24 cellular contexts compared by ENCODE assay signal in the genomic region with DNA sequence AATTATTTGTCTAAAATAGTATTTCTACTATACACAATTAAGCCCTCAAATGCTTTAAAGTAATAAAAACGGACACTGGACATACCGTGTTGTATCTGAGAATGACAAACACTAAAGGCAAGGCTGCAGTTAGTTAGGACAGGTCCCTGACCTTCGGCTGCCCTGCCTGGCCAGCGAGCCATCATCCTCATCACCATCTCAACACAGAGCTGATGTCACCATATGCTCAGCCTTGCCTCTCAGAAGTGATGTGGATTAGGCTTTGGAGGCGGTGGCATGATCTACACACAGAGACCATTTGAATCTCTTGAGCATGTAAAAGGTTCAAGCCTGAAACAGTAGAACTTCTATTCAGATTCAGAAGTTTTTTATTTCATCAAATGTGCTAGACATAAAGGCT.
DNase-seq lines count a peak whose midpoint lies in the region; ATAC-seq, FAIRE-seq and TF ChIP-seq lines count a peak whose summit lies in the region.
"Had no signal": no experiment of that assay in that cellular context is flagged by ENCODE, and none has a peak within 500 bp of the region (broad histone marks: within the 10 kb centered on the region; RNA-seq: fewer than 3 reads in every experiment).

No MANE protein-coding gene starts in this region.

- FAIRE-seq in D721Med (lab: Jason Lieb, UNC) (peak; percentile 99), astrocyte (lab: Jason Lieb, UNC) (no peak)
- FAIRE-seq: GM18507, RCC 7860 had no signal

- no peak overlapping the region for H3K4me3 ChIP-seq in IMR-90 (ENCODE audit: insufficient read depth, low read depth, low read length)
- H3K4me3 ChIP-seq in astrocyte (ENCODE audit: insufficient read depth, low read depth, low read length) = no peak overlapping the region
- no peak overlapping the region for H3K4me3 ChIP-seq in osteoblast (ENCODE audit: insufficient read depth, low read length)
- H3K4me3 ChIP-seq: GM23338, SK-N-MC had no signal

- H3K9me3 ChIP-seq in IMR-90 (ENCODE audit: control insufficient read depth, insufficient read depth, low read length) = no peaks in the 10 kb centered on the region
- no peaks in the 10 kb centered on the region for H3K9me3 ChIP-seq in astrocyte (ENCODE audit: insufficient read depth, low read depth, low read length)
- H3K9me3 ChIP-seq in osteoblast (ENCODE audit: low read depth, low read length) = no peaks in the 10 kb centered on the region
- H3K9me3 ChIP-seq: BE2C had no signal

- H4K91ac ChIP-seq in IMR-90 (ENCODE audit: insufficient read depth, low read depth, low read length) = no peak overlapping the region

- H2BK20ac ChIP-seq in IMR-90 (ENCODE audit: low read depth, low read length) = no peak overlapping the region; the same call in 1 of the 2 replicates

- H2AFZ ChIP-seq in IMR-90 (replicated peaks; ENCODE audit: low read length, poor library complexity) (no peak overlapping the region), astrocyte (ENCODE audit: low read depth, low read length) (no peak overlapping the region), osteoblast (ENCODE audit: low read length) (no peak overlapping the region)
- H2AFZ ChIP-seq: GM23338 had no signal

- in situ Hi-C loops in IMR-90 (cut with MboI; ENCODE audit: low sequenced_read_pairs) = no loop called here

- peaks cover 10% of the 10 kb centered on the region for H3K4me1 Mint-ChIP-seq in astrocyte (ENCODE audit: low read depth, unreplicated experiment)

- H3K9me1 ChIP-seq in IMR-90 (ENCODE audit: insufficient read depth, low read length) = peaks cover 3% of the 10 kb centered on the region

- H3K9ac ChIP-seq in IMR-90 (ENCODE audit: low read depth, low read length) = no peak overlapping the region
- no peak overlapping the region for H3K9ac ChIP-seq in astrocyte (ENCODE audit: low read length)

- peaks cover 15% of the 10 kb centered on the region for H3K4me1 ChIP-seq in IMR-90 (ENCODE audit: control insufficient read depth, insufficient read depth, low read length)
- H3K4me1 ChIP-seq in astrocyte (ENCODE audit: insufficient read depth, low read length) = peaks cover 13% of the 10 kb centered on the region
- H3K4me1 ChIP-seq in osteoblast (ENCODE audit: insufficient read depth, low read length) = peaks cover 21% of the 10 kb centered on the region

- H2BK120ac ChIP-seq in IMR-90 (ENCODE audit: low read depth, low read length) = peak overlapping the region; percentile 64; the same call in 1 of the 2 replicates

- intact Hi-C loops in IMR-90 (cut with micrococcal nuclease) = no loop called here

- TF ChIP-seq RAD21 in IMR-90 (IDR thresholded peaks at IDR 0.05; ENCODE audit: low read length) = no peak

- no peak for TF ChIP-seq POLR2A in IMR-90 (IDR thresholded peaks at IDR 0.05; ENCODE audit: low read depth, low read length)

- peak overlapping the region; percentile 71 for H3K4ac ChIP-seq in IMR-90 (ENCODE audit: low read depth, low read length)

- no peaks in the 10 kb centered on the region for H3K27me3 ChIP-seq in IMR-90 (ENCODE audit: control insufficient read depth, insufficient read depth, low read length)
- no peaks in the 10 kb centered on the region for H3K27me3 ChIP-seq in astrocyte (ENCODE audit: insufficient read depth, low read length)
- H3K27me3 ChIP-seq in osteoblast (ENCODE audit: insufficient read depth, low read length) = no peaks in the 10 kb centered on the region
- H3K27me3 ChIP-seq: BE2C had no signal

- POLR2A ChIA-PET in IMR-90 (lab: Charles Lee; ENCODE audit: unreplicated experiment) = no interaction called here

- H4K5ac ChIP-seq in IMR-90 (ENCODE audit: low read depth, low read length) = no peak overlapping the region

- H3K79me2 ChIP-seq in astrocyte (ENCODE audit: insufficient read depth, low read length) (no peaks in the 10 kb centered on the region), osteoblast (ENCODE audit: insufficient read depth, low read length) (no peaks in the 10 kb centered on the region)

- H3K27ac ChIP-seq in IMR-90 (ENCODE audit: insufficient read depth, low read length) (0 out of 2 replicates have a peak overlapping the region, but pooled peaks have one; percentile 5), astrocyte (ENCODE audit: low read depth, low read length) (peak overlapping the region; percentile 70), osteoblast (ENCODE audit: low read depth, low read length) (peak overlapping the region; percentile 45)
- H3K27ac ChIP-seq: SK-N-MC had no signal

- no peak for ATAC-seq in IMR-90 (ENCODE audit: low read depth)
- ATAC-seq: GM23338 had no signal

- H2BK5ac ChIP-seq in IMR-90 (ENCODE audit: low read depth, low read length, poor library complexity, severe bottlenecking) = no peak overlapping the region

- H3K56ac ChIP-seq in IMR-90 (ENCODE audit: extremely low read depth, insufficient read depth, low read length) = no peak overlapping the region

- peak overlapping the region; percentile 43; the same call in 1 of the 2 replicates for H3K23ac ChIP-seq in IMR-90 (ENCODE audit: low read depth, low read length)

- peak overlapping the region; percentile 46; the same call in 1 of the 3 replicates for H2BK15ac ChIP-seq in IMR-90 (ENCODE audit: low read depth, low read length)

- H3K4me3 Mint-ChIP-seq in astrocyte (ENCODE audit: unreplicated experiment) = no peak overlapping the region
- H3K4me3 Mint-ChIP-seq: CD14-positive monocyte; CD8-positive, alpha-beta memory T cell; GM23338; H9 had no signal

- no peaks in the 10 kb centered on the region for H3K9me3 Mint-ChIP-seq in astrocyte (ENCODE audit: unreplicated experiment)
- H3K9me3 Mint-ChIP-seq: CD8-positive, alpha-beta memory T cell; GM23338; H9 had no signal

- H3K27ac Mint-ChIP-seq in astrocyte (ENCODE audit: unreplicated experiment) = no peak overlapping the region
- H3K27ac Mint-ChIP-seq: GM23338 had no signal

- H4K20me1 ChIP-seq in IMR-90 (ENCODE audit: insufficient read depth, low read length) (no peaks in the 10 kb centered on the region), astrocyte (ENCODE audit: insufficient read depth, low read length) (no peaks in the 10 kb centered on the region), osteoblast (ENCODE audit: insufficient read depth, low read length) (no peaks in the 10 kb centered on the region)

- no peak overlapping the region for H3K4me2 ChIP-seq in IMR-90 (ENCODE audit: low read depth, low read length)
- H3K4me2 ChIP-seq in astrocyte (ENCODE audit: low read length) = no peak overlapping the region
- H3K4me2 ChIP-seq in osteoblast (ENCODE audit: insufficient read depth, low read length) = no peak overlapping the region
- H3K4me2 ChIP-seq: GM23338 had no signal

- H3K79me1 ChIP-seq in IMR-90 (ENCODE audit: low read depth in 1 of 2, low read length in 2 of 2) = peaks cover 3 to 9% of the 10 kb centered on the region in 2 experiments; a peak in 2 of 4 replicates

- H2AK9ac ChIP-seq in IMR-90 (replicated peaks; ENCODE audit: low read depth, low read length, poor library complexity) = peak overlapping the region; percentile 19

- peaks cover 11% of the 10 kb centered on the region for H3K36me3 Mint-ChIP-seq in astrocyte (ENCODE audit: low read depth, unreplicated experiment)

- H2AK5ac ChIP-seq in IMR-90 (ENCODE audit: low read depth, low read length) = peak overlapping the region; percentile 98

- peak overlapping the region; percentile 51; the same call in 1 of the 2 replicates for H3K14ac ChIP-seq in IMR-90 (replicated peaks; ENCODE audit: low read depth, low read length)

- TF ChIP-seq CTCF in D721Med (IDR thresholded peaks at IDR 0.05; ENCODE audit: insufficient read depth, missing control alignments) (no peak), IMR-90 (conservative IDR thresholded peaks at IDR 0.05; ENCODE audit: low read depth, low read length) (no peak), astrocyte (IDR thresholded peaks at IDR 0.05; ENCODE audit: insufficient read depth, low read depth, low read length) (no peak), osteoblast (IDR thresholded peaks at IDR 0.05; ENCODE audit: extremely low read depth, low read depth, low read length) (no peak)

- no CpG with 5 or more reads among the region's 5 CpGs for WGBS in IMR-90 (ENCODE audit: extremely low coverage in 2 of 2, insufficient read length in 1 of 2), 2 experiments

- BruUV-seq in IMR-90 (replicated peaks; lab: Mats Ljungman, UMichigan) = no TSS peak

- no peaks in the 10 kb centered on the region for H3K27me3 Mint-ChIP-seq in astrocyte (ENCODE audit: low read depth, unreplicated experiment)
- H3K27me3 Mint-ChIP-seq: CD8-positive, alpha-beta memory T cell had no signal

- H3K36me3 ChIP-seq in IMR-90 (ENCODE audit: control insufficient read depth, insufficient read depth, low read length) = peaks cover 6% of the 10 kb centered on the region
- peaks cover 6% of the 10 kb centered on the region for H3K36me3 ChIP-seq in astrocyte (ENCODE audit: insufficient read depth, low read length)
- peaks cover 17% of the 10 kb centered on the region for H3K36me3 ChIP-seq in osteoblast (ENCODE audit: insufficient read depth, low read length)

- CTCF ChIA-PET in IMR-90 (lab: Yijun Ruan, JAX) = no interaction called here

- dilution Hi-C loops in IMR-90 (cut with HindIII; ENCODE audit: low sequenced_read_pairs, unreplicated experiment) = no loop called here

- H3K18ac ChIP-seq in IMR-90 (ENCODE audit: low read depth, low read length) = no peak overlapping the region

- H4K8ac ChIP-seq in IMR-90 (ENCODE audit: low read depth in 2 of 2, low read length in 2 of 2) = 0 out of 4 replicates have a peak overlapping the region, but pooled peaks of 1 of the 2 experiments have one; percentile 1

- DNase-seq in D721Med (ENCODE audit: insufficient read length, low spot score) (no peak), IMR-90 (no peak), astrocyte (ENCODE audit: low read depth) (no peak), osteoblast (ENCODE audit: insufficient read length, low spot score, missing footprints) (no peak), HPDE6-E6E7 (ENCODE audit: extremely low spot score) (no peak), NCI-H2171 (lab: John Stamatoyannopoulos, UW) (no peak), NCI-H187 (lab: John Stamatoyannopoulos, UW) (no peak)
- DNase-seq: BE2C; CD8-positive, alpha-beta memory T cell; DMS153; H9; KBM-7; MV-4-11; NCI-H1105; NCI-H1436 treated with DMSO at 0.1 percent for 48 hours; NCI-H2029 treated with DMSO at 0.1 percent for 48 hours; NCI-H226; NCI-H510A; SIG-M5 had no signal

TF ChIP-seq in IMR-90, 13 proteins besides CTCF, POLR2A, EP300 and RAD21 (continues in another document):
- TF ChIP-seq BHLHE40 (IDR thresholded peaks at IDR 0.05; ENCODE audit: low read depth, low read length) (no peak), MXI1 (IDR thresholded peaks at IDR 0.05; ENCODE audit: borderline replicate concordance, low read depth, low read length) (no peak), FOS (IDR thresholded peaks at IDR 0.05; ENCODE audit: low read depth, low read length) (no peak), RCOR1 (IDR thresholded peaks at IDR 0.05; ENCODE audit: insufficient replicate concordance, low read length) (no peak), MAZ (IDR thresholded peaks at IDR 0.05; ENCODE audit: borderline replicate concordance, low read depth, low read length) (no peak)

Comparison
In these comparisons a context has a peak if more than half of its experiments do, and no peak if none do; other contexts are left out.
1. H3K27ac ChIP-seq: peak in every context shown above with its lines; median percentile 70 in astrocyte; 45 in osteoblast; 5 in IMR-90.